ENCODE assay signal across 1 cellular context in genomic region chr6:19781269-19781668, GRCh38.
A peak's percentile ranks its signal among the peaks of the same experiment; 100 is the strongest.
TF ChIP-seq lines count a peak whose summit lies in the region.

No MANE protein-coding gene starts in this region.

TF ChIP-seq in HepG2, 621 proteins besides CTCF, POLR2A, EP300 and RAD21 (continued from another document):
- TF ChIP-seq, protein P1, sequence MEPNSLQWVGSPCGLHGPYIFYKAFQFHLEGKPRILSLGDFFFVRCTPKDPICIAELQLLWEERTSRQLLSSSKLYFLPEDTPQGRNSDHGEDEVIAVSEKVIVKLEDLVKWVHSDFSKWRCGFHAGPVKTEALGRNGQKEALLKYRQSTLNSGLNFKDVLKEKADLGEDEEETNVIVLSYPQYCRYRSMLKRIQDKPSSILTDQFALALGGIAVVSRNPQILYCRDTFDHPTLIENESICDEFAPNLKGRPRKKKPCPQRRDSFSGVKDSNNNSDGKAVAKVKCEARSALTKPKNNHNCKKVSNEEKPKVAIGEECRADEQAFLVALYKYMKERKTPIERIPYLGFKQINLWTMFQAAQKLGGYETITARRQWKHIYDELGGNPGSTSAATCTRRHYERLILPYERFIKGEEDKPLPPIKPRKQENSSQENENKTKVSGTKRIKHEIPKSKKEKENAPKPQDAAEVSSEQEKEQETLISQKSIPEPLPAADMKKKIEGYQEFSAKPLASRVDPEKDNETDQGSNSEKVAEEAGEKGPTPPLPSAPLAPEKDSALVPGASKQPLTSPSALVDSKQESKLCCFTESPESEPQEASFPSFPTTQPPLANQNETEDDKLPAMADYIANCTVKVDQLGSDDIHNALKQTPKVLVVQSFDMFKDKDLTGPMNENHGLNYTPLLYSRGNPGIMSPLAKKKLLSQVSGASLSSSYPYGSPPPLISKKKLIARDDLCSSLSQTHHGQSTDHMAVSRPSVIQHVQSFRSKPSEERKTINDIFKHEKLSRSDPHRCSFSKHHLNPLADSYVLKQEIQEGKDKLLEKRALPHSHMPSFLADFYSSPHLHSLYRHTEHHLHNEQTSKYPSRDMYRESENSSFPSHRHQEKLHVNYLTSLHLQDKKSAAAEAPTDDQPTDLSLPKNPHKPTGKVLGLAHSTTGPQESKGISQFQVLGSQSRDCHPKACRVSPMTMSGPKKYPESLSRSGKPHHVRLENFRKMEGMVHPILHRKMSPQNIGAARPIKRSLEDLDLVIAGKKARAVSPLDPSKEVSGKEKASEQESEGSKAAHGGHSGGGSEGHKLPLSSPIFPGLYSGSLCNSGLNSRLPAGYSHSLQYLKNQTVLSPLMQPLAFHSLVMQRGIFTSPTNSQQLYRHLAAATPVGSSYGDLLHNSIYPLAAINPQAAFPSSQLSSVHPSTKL (CRISPR knock-in tag; IDR thresholded peaks at IDR 0.05) = 0 out of 2 replicates have a peak, but pooled peaks have one; percentile 18
- TF ChIP-seq ZNF891 (CRISPR knock-in tag; IDR thresholded peaks at IDR 0.05) (no peak), ZNF331 (CRISPR knock-in tag; IDR thresholded peaks at IDR 0.05) (0 out of 2 replicates have a peak, but pooled peaks have one; percentile 10), ZNF580 (CRISPR knock-in tag; IDR thresholded peaks at IDR 0.05; ENCODE audit: borderline replicate concordance, low read depth) (0 out of 2 replicates have a peak, but pooled peaks have one; percentile 17), HOXA3 (CRISPR knock-in tag; IDR thresholded peaks at IDR 0.05) (no peak), IKZF5 (CRISPR knock-in tag; IDR thresholded peaks at IDR 0.05) (no peak), IRX3 (CRISPR knock-in tag; IDR thresholded peaks at IDR 0.05; ENCODE audit: borderline replicate concordance, low read depth) (no peak), HDAC2 (CRISPR knock-in tag; IDR thresholded peaks at IDR 0.05) (peak; percentile 23; the same call in 1 of the 2 replicates), RAD51 (IDR thresholded peaks at IDR 0.05; ENCODE audit: borderline replicate concordance) (no peak), XRCC5 (optimal IDR thresholded peaks at IDR 0.05; ENCODE audit: low read length) (no peak), ZFAT (CRISPR knock-in tag; conservative IDR thresholded peaks at IDR 0.05) (no peak), YEATS4 (CRISPR knock-in tag; IDR thresholded peaks at IDR 0.05; ENCODE audit: borderline replicate concordance) (no peak), CREB1 (IDR thresholded peaks at IDR 0.05) (no peak), CREB1 (CRISPR knock-in tag; IDR thresholded peaks at IDR 0.05) (no peak), SNAPC2 (CRISPR knock-in tag; IDR thresholded peaks at IDR 0.05) (no peak), FUBP1 (CRISPR knock-in tag; IDR thresholded peaks at IDR 0.05; ENCODE audit: borderline replicate concordance) (no peak), ZNF317 (CRISPR knock-in tag; IDR thresholded peaks at IDR 0.05) (0 out of 2 replicates have a peak, but pooled peaks have one; percentile 22), ZNF644 (CRISPR knock-in tag; IDR thresholded peaks at IDR 0.05; ENCODE audit: low read depth) (0 out of 2 replicates have a peak, but pooled peaks have one; percentile 67), ZNF468 (CRISPR knock-in tag; IDR thresholded peaks at IDR 0.05) (no peak), TARDBP (CRISPR knock-in tag; IDR thresholded peaks at IDR 0.05) (no peak), XBP1 (CRISPR knock-in tag; IDR thresholded peaks at IDR 0.05) (no peak), MIXL1 (CRISPR knock-in tag; IDR thresholded peaks at IDR 0.05) (peak; percentile 89), EHMT2 (IDR thresholded peaks at IDR 0.05; ENCODE audit: borderline replicate concordance, low read depth, low read length) (no peak)
- TF ChIP-seq, protein P2, sequence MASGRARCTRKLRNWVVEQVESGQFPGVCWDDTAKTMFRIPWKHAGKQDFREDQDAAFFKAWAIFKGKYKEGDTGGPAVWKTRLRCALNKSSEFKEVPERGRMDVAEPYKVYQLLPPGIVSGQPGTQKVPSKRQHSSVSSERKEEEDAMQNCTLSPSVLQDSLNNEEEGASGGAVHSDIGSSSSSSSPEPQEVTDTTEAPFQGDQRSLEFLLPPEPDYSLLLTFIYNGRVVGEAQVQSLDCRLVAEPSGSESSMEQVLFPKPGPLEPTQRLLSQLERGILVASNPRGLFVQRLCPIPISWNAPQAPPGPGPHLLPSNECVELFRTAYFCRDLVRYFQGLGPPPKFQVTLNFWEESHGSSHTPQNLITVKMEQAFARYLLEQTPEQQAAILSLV (CRISPR knock-in tag; IDR thresholded peaks at IDR 0.05; ENCODE audit: borderline replicate concordance) = no peak
- TF ChIP-seq, protein P3, sequence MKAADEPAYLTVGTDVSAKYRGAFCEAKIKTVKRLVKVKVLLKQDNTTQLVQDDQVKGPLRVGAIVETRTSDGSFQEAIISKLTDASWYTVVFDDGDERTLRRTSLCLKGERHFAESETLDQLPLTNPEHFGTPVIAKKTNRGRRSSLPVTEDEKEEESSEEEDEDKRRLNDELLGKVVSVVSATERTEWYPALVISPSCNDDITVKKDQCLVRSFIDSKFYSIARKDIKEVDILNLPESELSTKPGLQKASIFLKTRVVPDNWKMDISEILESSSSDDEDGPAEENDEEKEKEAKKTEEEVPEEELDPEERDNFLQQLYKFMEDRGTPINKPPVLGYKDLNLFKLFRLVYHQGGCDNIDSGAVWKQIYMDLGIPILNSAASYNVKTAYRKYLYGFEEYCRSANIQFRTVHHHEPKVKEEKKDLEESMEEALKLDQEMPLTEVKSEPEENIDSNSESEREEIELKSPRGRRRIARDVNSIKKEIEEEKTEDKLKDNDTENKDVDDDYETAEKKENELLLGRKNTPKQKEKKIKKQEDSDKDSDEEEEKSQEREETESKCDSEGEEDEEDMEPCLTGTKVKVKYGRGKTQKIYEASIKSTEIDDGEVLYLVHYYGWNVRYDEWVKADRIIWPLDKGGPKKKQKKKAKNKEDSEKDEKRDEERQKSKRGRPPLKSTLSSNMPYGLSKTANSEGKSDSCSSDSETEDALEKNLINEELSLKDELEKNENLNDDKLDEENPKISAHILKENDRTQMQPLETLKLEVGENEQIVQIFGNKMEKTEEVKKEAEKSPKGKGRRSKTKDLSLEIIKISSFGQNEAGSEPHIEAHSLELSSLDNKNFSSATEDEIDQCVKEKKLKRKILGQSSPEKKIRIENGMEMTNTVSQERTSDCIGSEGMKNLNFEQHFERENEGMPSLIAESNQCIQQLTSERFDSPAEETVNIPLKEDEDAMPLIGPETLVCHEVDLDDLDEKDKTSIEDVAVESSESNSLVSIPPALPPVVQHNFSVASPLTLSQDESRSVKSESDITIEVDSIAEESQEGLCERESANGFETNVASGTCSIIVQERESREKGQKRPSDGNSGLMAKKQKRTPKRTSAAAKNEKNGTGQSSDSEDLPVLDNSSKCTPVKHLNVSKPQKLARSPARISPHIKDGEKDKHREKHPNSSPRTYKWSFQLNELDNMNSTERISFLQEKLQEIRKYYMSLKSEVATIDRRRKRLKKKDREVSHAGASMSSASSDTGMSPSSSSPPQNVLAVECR (CRISPR knock-in tag; IDR thresholded peaks at IDR 0.05; ENCODE audit: borderline replicate concordance) = no peak
- TF ChIP-seq, protein P4, sequence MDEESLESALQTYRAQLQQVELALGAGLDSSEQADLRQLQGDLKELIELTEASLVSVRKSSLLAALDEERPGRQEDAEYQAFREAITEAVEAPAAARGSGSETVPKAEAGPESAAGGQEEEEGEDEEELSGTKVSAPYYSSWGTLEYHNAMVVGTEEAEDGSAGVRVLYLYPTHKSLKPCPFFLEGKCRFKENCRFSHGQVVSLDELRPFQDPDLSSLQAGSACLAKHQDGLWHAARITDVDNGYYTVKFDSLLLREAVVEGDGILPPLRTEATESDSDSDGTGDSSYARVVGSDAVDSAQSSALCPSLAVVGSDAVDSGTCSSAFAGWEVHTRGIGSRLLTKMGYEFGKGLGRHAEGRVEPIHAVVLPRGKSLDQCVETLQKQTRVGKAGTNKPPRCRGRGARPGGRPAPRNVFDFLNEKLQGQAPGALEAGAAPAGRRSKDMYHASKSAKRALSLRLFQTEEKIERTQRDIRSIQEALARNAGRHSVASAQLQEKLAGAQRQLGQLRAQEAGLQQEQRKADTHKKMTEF (CRISPR knock-in tag; IDR thresholded peaks at IDR 0.05) = peak; percentile 31; the same call in 1 of the 2 replicates
- TF ChIP-seq, protein P5, sequence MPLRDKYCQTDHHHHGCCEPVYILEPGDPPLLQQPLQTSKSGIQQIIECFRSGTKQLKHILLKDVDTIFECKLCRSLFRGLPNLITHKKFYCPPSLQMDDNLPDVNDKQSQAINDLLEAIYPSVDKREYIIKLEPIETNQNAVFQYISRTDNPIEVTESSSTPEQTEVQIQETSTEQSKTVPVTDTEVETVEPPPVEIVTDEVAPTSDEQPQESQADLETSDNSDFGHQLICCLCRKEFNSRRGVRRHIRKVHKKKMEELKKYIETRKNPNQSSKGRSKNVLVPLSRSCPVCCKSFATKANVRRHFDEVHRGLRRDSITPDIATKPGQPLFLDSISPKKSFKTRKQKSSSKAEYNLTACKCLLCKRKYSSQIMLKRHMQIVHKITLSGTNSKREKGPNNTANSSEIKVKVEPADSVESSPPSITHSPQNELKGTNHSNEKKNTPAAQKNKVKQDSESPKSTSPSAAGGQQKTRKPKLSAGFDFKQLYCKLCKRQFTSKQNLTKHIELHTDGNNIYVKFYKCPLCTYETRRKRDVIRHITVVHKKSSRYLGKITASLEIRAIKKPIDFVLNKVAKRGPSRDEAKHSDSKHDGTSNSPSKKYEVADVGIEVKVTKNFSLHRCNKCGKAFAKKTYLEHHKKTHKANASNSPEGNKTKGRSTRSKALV (CRISPR knock-in tag; IDR thresholded peaks at IDR 0.05) = no peak
